In genomic region chr4:88730811-88731210, GRCh38 we compare ENCODE assay signal across 16 cellular contexts. TPM values are rescaled to one million over a fixed set of nuclear protein-coding genes. Genes with fewer than 3 reads are reported as not detected.
DNase-seq lines count a peak whose midpoint lies in the region; ATAC-seq and TF ChIP-seq lines count a peak whose summit lies in the region.
"Had no signal": no experiment of that assay in that cellular context is flagged by ENCODE, and none has a peak within 500 bp of the region (broad histone marks: within the 10 kb centered on the region; RNA-seq: fewer than 3 reads in every experiment).

No MANE protein-coding gene starts in this region.

- no peaks in the 10 kb centered on the region for H4K20me1 ChIP-seq in MM.1S (ENCODE audit: insufficient read depth, low read length)

- no peak overlapping the region for H3K4me3 ChIP-seq in naive thymus-derived CD4-positive, alpha-beta T cell (ENCODE audit: low read length)
- H3K4me3 ChIP-seq in MM.1S (ENCODE audit: low read length), result no peak overlapping the region
- H3K4me3 ChIP-seq: GM23338 had no signal

- DNase-seq in activated naive CD4-positive, alpha-beta T cell treated with anti-CD3 and anti-CD28 coated beads, Interleukin-2, amount 50 U/mL, for 16 hours, result no peak
- no peak for DNase-seq in naive thymus-derived CD4-positive, alpha-beta T cell
- DNase-seq in MM.1S, result no peak
- DNase-seq in DMS53 (lab: John Stamatoyannopoulos, UW), result no peak
- DNase-seq: BE2C; C1 segment of cervical spinal cord; Caco-2; CD4-positive, CD25-positive, alpha-beta regulatory T cell; DMS79; GDM1; HCEC 1CT; IMR-90 had no signal

- no peaks in the 10 kb centered on the region for H3K79me2 ChIP-seq in MM.1S (ENCODE audit: low read length)

- no peak overlapping the region for H3K9ac ChIP-seq in MM.1S (ENCODE audit: low read length)

- no peak overlapping the region for H2AFZ ChIP-seq in MM.1S (ENCODE audit: low read length)
- H2AFZ ChIP-seq: GM23338 had no signal

- TF ChIP-seq CTCF in MM.1S (IDR thresholded peaks at IDR 0.05; ENCODE audit: low read length), result no peak

- no peaks in the 10 kb centered on the region for H3K27me3 Mint-ChIP-seq in activated naive CD4-positive, alpha-beta T cell treated with anti-CD3 and anti-CD28 coated beads, Interleukin-2, amount 50 U/mL, for 24 hours
- no peaks in the 10 kb centered on the region for H3K27me3 Mint-ChIP-seq in activated T-helper 17 cell treated with anti-CD3 and anti-CD28 coated beads, Interleukin-2, amount 50 U/mL, for 72 hours
- H3K27me3 Mint-ChIP-seq in naive thymus-derived CD4-positive, alpha-beta T cell, result no peaks in the 10 kb centered on the region
- H3K27me3 Mint-ChIP-seq: CD4-positive, CD25-positive, alpha-beta regulatory T cell had no signal

- no peaks in the 10 kb centered on the region for H3K4me1 ChIP-seq in naive thymus-derived CD4-positive, alpha-beta T cell (ENCODE audit: control insufficient read depth in 2 of 2, insufficient read depth in 2 of 2, low read length in 2 of 2)
- H3K4me1 ChIP-seq in MM.1S (ENCODE audit: low read length), result no peaks in the 10 kb centered on the region
- H3K4me1 ChIP-seq: Caco-2 had no signal

- H3F3A ChIP-seq in MM.1S (ENCODE audit: insufficient read depth, low read length), result no peaks in the 10 kb centered on the region

- no peaks in the 10 kb centered on the region for H3K9me3 Mint-ChIP-seq in activated naive CD4-positive, alpha-beta T cell treated with anti-CD3 and anti-CD28 coated beads, Interleukin-2, amount 50 U/mL, for 24 hours
- no peaks in the 10 kb centered on the region for H3K9me3 Mint-ChIP-seq in activated T-helper 17 cell treated with anti-CD3 and anti-CD28 coated beads, Interleukin-2, amount 50 U/mL, for 72 hours
- no peaks in the 10 kb centered on the region for H3K9me3 Mint-ChIP-seq in naive thymus-derived CD4-positive, alpha-beta T cell
- H3K9me3 Mint-ChIP-seq: CD4-positive, CD25-positive, alpha-beta regulatory T cell; GM23338 had no signal

- ATAC-seq in activated T-helper 17 cell treated with anti-CD3 and anti-CD28 coated beads, Interleukin-2, amount 50 U/mL, for 72 hours (replicated peaks), result no peak
- ATAC-seq in naive thymus-derived CD4-positive, alpha-beta T cell, result no peak
- ATAC-seq in GM18520 (IDR thresholded peaks at IDR 0.05; ENCODE audit: unreplicated experiment), result no peak
- ATAC-seq: GM23338 had no signal

- peaks cover 2% of the 10 kb centered on the region for H3K36me3 Mint-ChIP-seq in activated naive CD4-positive, alpha-beta T cell treated with anti-CD3 and anti-CD28 coated beads, Interleukin-2, amount 50 U/mL, for 24 hours
- H3K36me3 Mint-ChIP-seq in activated T-helper 17 cell treated with anti-CD3 and anti-CD28 coated beads, Interleukin-2, amount 50 U/mL, for 72 hours (ENCODE audit: low read depth), result peaks cover 94% of the 10 kb centered on the region
- peaks cover 5 to 38% (median 13%) of the 10 kb centered on the region in 5 donors for H3K36me3 Mint-ChIP-seq in naive thymus-derived CD4-positive, alpha-beta T cell

- peak overlapping the region; percentile 46 for H3K27ac Mint-ChIP-seq in activated naive CD4-positive, alpha-beta T cell treated with anti-CD3 and anti-CD28 coated beads, Interleukin-2, amount 50 U/mL, for 24 hours
- H3K27ac Mint-ChIP-seq in activated T-helper 17 cell treated with anti-CD3 and anti-CD28 coated beads, Interleukin-2, amount 50 U/mL, for 72 hours, result peak overlapping the region; percentile 20
- H3K27ac Mint-ChIP-seq in naive thymus-derived CD4-positive, alpha-beta T cell, result peak overlapping the region in 5 of 9 donors; percentile 11 to 77 (median 48)
- H3K27ac Mint-ChIP-seq: GM23338 had no signal

- H3K4me2 ChIP-seq in MM.1S (ENCODE audit: low read depth, low read length), result no peak overlapping the region
- H3K4me2 ChIP-seq: GM23338 had no signal

- no peak overlapping the region for H3K4me3 Mint-ChIP-seq in activated naive CD4-positive, alpha-beta T cell treated with anti-CD3 and anti-CD28 coated beads, Interleukin-2, amount 50 U/mL, for 24 hours
- no peak overlapping the region for H3K4me3 Mint-ChIP-seq in activated T-helper 17 cell treated with anti-CD3 and anti-CD28 coated beads, Interleukin-2, amount 50 U/mL, for 72 hours
- H3K4me3 Mint-ChIP-seq in naive thymus-derived CD4-positive, alpha-beta T cell, result peak overlapping the region in 1 of 10 donors; percentile 32
- H3K4me3 Mint-ChIP-seq: CD4-positive, CD25-positive, alpha-beta regulatory T cell; GM23338 had no signal

- H3K27ac ChIP-seq in naive thymus-derived CD4-positive, alpha-beta T cell (ENCODE audit: low read depth, low read length), result no peak overlapping the region
- no peak overlapping the region for H3K27ac ChIP-seq in MM.1S (ENCODE audit: low read length)

- H3K36me3 ChIP-seq in naive thymus-derived CD4-positive, alpha-beta T cell (ENCODE audit: control insufficient read depth in 2 of 3, insufficient read depth in 3 of 3, low read length in 3 of 3), result peaks cover 0 to 46% (median 6%) of the 10 kb centered on the region in 3 experiments
- no peaks in the 10 kb centered on the region for H3K36me3 ChIP-seq in MM.1S (replicated peaks; ENCODE audit: insufficient read depth, low read length)

- H3K9me3 ChIP-seq in naive thymus-derived CD4-positive, alpha-beta T cell (ENCODE audit: control insufficient read depth in 2 of 3, low read length in 3 of 3), result no peaks in the 10 kb centered on the region
- H3K9me3 ChIP-seq in MM.1S (replicated peaks; ENCODE audit: insufficient read depth, low read length), result no peaks in the 10 kb centered on the region
- H3K9me3 ChIP-seq: BE2C, Caco-2 had no signal

- no peaks in the 10 kb centered on the region for H3K9me2 ChIP-seq in MM.1S (replicated peaks; ENCODE audit: insufficient read depth, low read length)

- POLR2A ChIA-PET in naive thymus-derived CD4-positive, alpha-beta T cell (lab: Charles Lee), result no interaction called here

- CTCF ChIA-PET in naive thymus-derived CD4-positive, alpha-beta T cell (lab: Charles Lee), result no interaction called here

- H3K4me1 Mint-ChIP-seq in activated naive CD4-positive, alpha-beta T cell treated with anti-CD3 and anti-CD28 coated beads, Interleukin-2, amount 50 U/mL, for 24 hours, result no peaks in the 10 kb centered on the region
- H3K4me1 Mint-ChIP-seq in activated T-helper 17 cell treated with anti-CD3 and anti-CD28 coated beads, Interleukin-2, amount 50 U/mL, for 72 hours, result no peaks in the 10 kb centered on the region
- H3K4me1 Mint-ChIP-seq in naive thymus-derived CD4-positive, alpha-beta T cell, result no peaks in the 10 kb centered on the region

- H3K27me3 ChIP-seq in naive thymus-derived CD4-positive, alpha-beta T cell (ENCODE audit: control insufficient read depth in 2 of 2, insufficient read depth in 2 of 2, low read length in 2 of 2), result no peaks in the 10 kb centered on the region
- no peaks in the 10 kb centered on the region for H3K27me3 ChIP-seq in MM.1S (replicated peaks; ENCODE audit: insufficient read depth, low read length)
- H3K27me3 ChIP-seq: BE2C had no signal

- intact Hi-C loops in naive thymus-derived CD4-positive, alpha-beta T cell (cut with micrococcal nuclease), result no loop called here

RNA-seq across cellular contexts. Expression of gene NAP1L5, which starts 33.2 kb away (rescaled TPM):
- total RNA-seq in activated T-helper 17 cell treated with anti-CD3 and anti-CD28 coated beads, Interleukin-2, amount 50 U/mL, for 72 hours, result 1 to 10 TPM; 2.0 to 4.1 TPM
- 10 to 100 TPM in 1 of 5 experiments, 1 to 10 TPM in 4; 1.4 to 11.7 (median 4.5) TPM for total RNA-seq in naive thymus-derived CD4-positive, alpha-beta T cell
- polyA plus RNA-seq in naive thymus-derived CD4-positive, alpha-beta T cell, result 1 to 10 TPM; 1.5 to 3.0 TPM
- total RNA-seq: Caco-2 had no signal
